ENCODE assay signal across 15 cellular contexts in genomic region chr10:121453160-121453559, GRCh38.
DNase-seq lines count a peak whose midpoint lies in the region; ATAC-seq and TF ChIP-seq lines count a peak whose summit lies in the region.
"Had no signal": no experiment of that assay in that cellular context is flagged by ENCODE, and none has a peak within 500 bp of the region (broad histone marks: within the 10 kb centered on the region; RNA-seq: fewer than 3 reads in every experiment).

No MANE protein-coding gene starts in this region.

- H3K14ac ChIP-seq in IMR-90 (replicated peaks; ENCODE audit: low read depth, low read length) = no peak overlapping the region

- no TSS peak for BruUV-seq in Caco-2 (replicated peaks; lab: Mats Ljungman, UMichigan)
- BruUV-seq in IMR-90 (replicated peaks; lab: Mats Ljungman, UMichigan) = no TSS peak

- H3K27me3 ChIP-seq in Caco-2 (replicated peaks; ENCODE audit: control insufficient read depth, insufficient read depth, low read length) = no peaks in the 10 kb centered on the region
- H3K27me3 ChIP-seq in IMR-90 (ENCODE audit: control insufficient read depth, insufficient read depth, low read length) = no peaks in the 10 kb centered on the region
- H3K27me3 ChIP-seq in hepatocyte = no peaks in the 10 kb centered on the region
- H3K27me3 ChIP-seq in stomach = peaks cover 0 to 10% (median 0%) of the 10 kb centered on the region in 3 donors

- H2BK20ac ChIP-seq in IMR-90 (ENCODE audit: low read depth, low read length) = no peak overlapping the region

- H3K9me3 ChIP-seq in Caco-2 (no peaks in the 10 kb centered on the region), IMR-90 (ENCODE audit: control insufficient read depth, insufficient read depth, low read length) (peaks cover 30% of the 10 kb centered on the region), hepatocyte (ENCODE audit: low read depth) (no peaks in the 10 kb centered on the region), stomach (no peaks in the 10 kb centered on the region)
- H3K9me3 ChIP-seq: HAP-1 had no signal

- TF ChIP-seq EP300 in stomach (IDR thresholded peaks at IDR 0.05) = no peak

- peak overlapping the region; percentile 16 for H2AK9ac ChIP-seq in IMR-90 (replicated peaks; ENCODE audit: low read depth, low read length, poor library complexity)

- dilution Hi-C loops in IMR-90 (cut with HindIII; ENCODE audit: low sequenced_read_pairs, unreplicated experiment) = no loop called here

- H3K9me3 Mint-ChIP-seq in Caco-2 (ENCODE audit: unreplicated experiment) (no peaks in the 10 kb centered on the region), progenitor cell of endocrine pancreas (ENCODE audit: low read depth) (peaks cover 3% of the 10 kb centered on the region), HFFc6 (peaks cover 54% of the 10 kb centered on the region)

- H3K4me3 Mint-ChIP-seq in Caco-2 (ENCODE audit: unreplicated experiment) = no peak overlapping the region
- no peak overlapping the region for H3K4me3 Mint-ChIP-seq in progenitor cell of endocrine pancreas (ENCODE audit: low read depth)
- no peak overlapping the region for H3K4me3 Mint-ChIP-seq in HFFc6
- H3K4me3 Mint-ChIP-seq: CD4-positive, alpha-beta memory T cell had no signal

- intact Hi-C loops in Caco-2 (cut with micrococcal nuclease; ENCODE audit: unreplicated experiment) (no loop called here), IMR-90 (cut with micrococcal nuclease) (no loop called here), stomach (cut with DNase I; ENCODE audit: low total_unique reads) (no loop called here)

- no CpG with 5 or more reads among the region's 3 CpGs for WGBS in IMR-90 (ENCODE audit: extremely low coverage in 2 of 2, insufficient read length in 1 of 2), 2 experiments
- 65% methylated on average over 3 of the region's 3 CpGs for WGBS in hepatocyte (ENCODE audit: low lambda C conversion rate, missing lambda C conversion rate)
- WGBS in stomach, 5 donors = 80 to 89% (median 84%) methylated on average over 3 of the region's 3 CpGs

- H3K4me1 ChIP-seq in Caco-2 (peaks cover 67% of the 10 kb centered on the region), IMR-90 (ENCODE audit: control insufficient read depth, insufficient read depth, low read length) (no peaks in the 10 kb centered on the region), hepatocyte (ENCODE audit: insufficient read depth) (peaks cover 32% of the 10 kb centered on the region), stomach (peaks cover 0 to 10% (median 0%) of the 10 kb centered on the region in 4 donors)
- H3K4me1 ChIP-seq: HAP-1 had no signal

- no peak overlapping the region for H3K23ac ChIP-seq in IMR-90 (ENCODE audit: low read depth, low read length)

- H3K4me2 ChIP-seq in IMR-90 (ENCODE audit: low read depth, low read length) (no peak overlapping the region), hepatocyte (no peak overlapping the region)

- no peak for ATAC-seq in IMR-90 (ENCODE audit: low read depth)

- no peak overlapping the region for H2AK5ac ChIP-seq in IMR-90 (ENCODE audit: low read depth, low read length)

- H3K79me2 ChIP-seq in hepatocyte = no peaks in the 10 kb centered on the region

- H3K27me3 Mint-ChIP-seq in Caco-2 (ENCODE audit: insufficient read depth, unreplicated experiment) (no peaks in the 10 kb centered on the region), progenitor cell of endocrine pancreas (no peaks in the 10 kb centered on the region), HFFc6 (ENCODE audit: insufficient read depth) (no peaks in the 10 kb centered on the region; the same call in 1 of the 2 replicates)

- no peak overlapping the region for H2BK5ac ChIP-seq in IMR-90 (ENCODE audit: low read depth, low read length, poor library complexity, severe bottlenecking)

- no peak overlapping the region for H4K8ac ChIP-seq in IMR-90 (ENCODE audit: low read depth in 2 of 2, low read length in 2 of 2)

- H3K4me3 ChIP-seq in Caco-2 (ENCODE audit: low read depth, low read length) (no peak overlapping the region), IMR-90 (ENCODE audit: insufficient read depth, low read depth, low read length) (no peak overlapping the region), hepatocyte (no peak overlapping the region), stomach (no peak overlapping the region)
- H3K4me3 ChIP-seq: HAP-1 had no signal

- no peak for TF ChIP-seq RAD21 in IMR-90 (IDR thresholded peaks at IDR 0.05; ENCODE audit: low read length)

- POLR2A ChIA-PET in Caco-2 (lab: Charles Lee) = no interaction called here
- POLR2A ChIA-PET in IMR-90 (lab: Charles Lee; ENCODE audit: unreplicated experiment) = no interaction called here

- in situ Hi-C loops in IMR-90 (cut with MboI; ENCODE audit: low sequenced_read_pairs) = no loop called here

- H3K18ac ChIP-seq in IMR-90 (ENCODE audit: low read depth, low read length) = no peak overlapping the region

- peaks cover 35% of the 10 kb centered on the region for H3K4me1 Mint-ChIP-seq in Caco-2 (ENCODE audit: low read depth, unreplicated experiment)
- peaks cover 54% of the 10 kb centered on the region for H3K4me1 Mint-ChIP-seq in progenitor cell of endocrine pancreas (ENCODE audit: low read depth)
- no peaks in the 10 kb centered on the region for H3K4me1 Mint-ChIP-seq in HFFc6 (ENCODE audit: low read depth)
- H3K4me1 Mint-ChIP-seq: CD4-positive, alpha-beta memory T cell had no signal

- no peak overlapping the region for H2AFZ ChIP-seq in IMR-90 (replicated peaks; ENCODE audit: low read length, poor library complexity)
- H2AFZ ChIP-seq in hepatocyte = peak overlapping the region; percentile 1

- H3K9me2 ChIP-seq in hepatocyte (replicated peaks; ENCODE audit: insufficient read depth) = no peaks in the 10 kb centered on the region

- no peak overlapping the region for H3K56ac ChIP-seq in IMR-90 (ENCODE audit: extremely low read depth, insufficient read depth, low read length)

- H2BK120ac ChIP-seq in IMR-90 (ENCODE audit: low read depth, low read length) = no peak overlapping the region

- peak overlapping the region; percentile 20 for H3K27ac Mint-ChIP-seq in Caco-2 (ENCODE audit: unreplicated experiment)
- H3K27ac Mint-ChIP-seq in progenitor cell of endocrine pancreas = peak overlapping the region; percentile 74
- H3K27ac Mint-ChIP-seq in HFFc6 = no peak overlapping the region
- H3K27ac Mint-ChIP-seq: CD4-positive, alpha-beta memory T cell had no signal

- no peaks in the 10 kb centered on the region for H3K9me1 ChIP-seq in IMR-90 (ENCODE audit: insufficient read depth, low read length)

- H3K27ac ChIP-seq in IMR-90 (ENCODE audit: insufficient read depth, low read length) (no peak overlapping the region), hepatocyte (no peak overlapping the region), stomach (no peak overlapping the region)

- no peak for DNase-seq in Caco-2
- no peak for DNase-seq in IMR-90
- DNase-seq in hepatocyte (ENCODE audit: low spot score) = no peak
- DNase-seq in progenitor cell of endocrine pancreas (ENCODE audit: low spot score, unreplicated experiment) = no peak
- no peak for DNase-seq in stimulated activated naive CD4-positive, alpha-beta T cell (lab: John Stamatoyannopoulos, UW)
- DNase-seq in HFFc6 = no peak
- no peak for DNase-seq in stomach
- DNase-seq: 8988T; C1 segment of cervical spinal cord; CD4-positive, alpha-beta memory T cell; COR-L47; DMS153; DND-41; GOT3 had no signal

- no peaks in the 10 kb centered on the region for H4K20me1 ChIP-seq in IMR-90 (ENCODE audit: insufficient read depth, low read length)
- H4K20me1 ChIP-seq in hepatocyte (ENCODE audit: insufficient read depth, poor library complexity, severe bottlenecking) = no peaks in the 10 kb centered on the region

- H3K9ac ChIP-seq in IMR-90 (ENCODE audit: low read depth, low read length) = no peak overlapping the region

- no peaks in the 10 kb centered on the region for H3K79me1 ChIP-seq in IMR-90 (ENCODE audit: low read depth in 1 of 2, low read length in 2 of 2)

- no peak overlapping the region for H4K91ac ChIP-seq in IMR-90 (ENCODE audit: insufficient read depth, low read depth, low read length)

- peaks cover 2% of the 10 kb centered on the region for H3K36me3 Mint-ChIP-seq in Caco-2 (ENCODE audit: insufficient read depth, unreplicated experiment)
- no peaks in the 10 kb centered on the region for H3K36me3 Mint-ChIP-seq in progenitor cell of endocrine pancreas (ENCODE audit: insufficient read depth)
- 0 out of 2 replicates have a peak, but pooled peaks cover 3% of the 10 kb centered on the region for H3K36me3 Mint-ChIP-seq in HFFc6 (ENCODE audit: low read depth)
- H3K36me3 Mint-ChIP-seq: CD4-positive, alpha-beta memory T cell had no signal

- TF ChIP-seq CTCF in Caco-2 (IDR thresholded peaks at IDR 0.05; ENCODE audit: insufficient read depth in 1 of 2, low read depth in 1 of 2, low read length in 1 of 2, severe bottlenecking in 1 of 2, unreplicated experiment in 1 of 2) (no peak), IMR-90 (conservative IDR thresholded peaks at IDR 0.05; ENCODE audit: low read depth, low read length) (no peak), hepatocyte (IDR thresholded peaks at IDR 0.05; ENCODE audit: poor library complexity) (no peak), progenitor cell of endocrine pancreas (IDR thresholded peaks at IDR 0.05; ENCODE audit: unreplicated experiment) (no peak), HFFc6 (IDR thresholded peaks at IDR 0.05) (no peak), stomach (IDR thresholded peaks at IDR 0.05) (no peak)

- no peaks in the 10 kb centered on the region for H3K36me3 ChIP-seq in Caco-2 (ENCODE audit: control insufficient read depth, insufficient read depth, low read length)
- no peaks in the 10 kb centered on the region for H3K36me3 ChIP-seq in IMR-90 (ENCODE audit: control insufficient read depth, insufficient read depth, low read length)
- no peaks in the 10 kb centered on the region for H3K36me3 ChIP-seq in hepatocyte (replicated peaks; ENCODE audit: insufficient read depth, low read depth)
- H3K36me3 ChIP-seq in stomach = no peaks in the 10 kb centered on the region
- H3K36me3 ChIP-seq: HAP-1 had no signal

- no peak overlapping the region for H2BK15ac ChIP-seq in IMR-90 (ENCODE audit: low read depth, low read length)

- no peak overlapping the region for H4K5ac ChIP-seq in IMR-90 (ENCODE audit: low read depth, low read length)

- CTCF ChIA-PET in Caco-2 (lab: Charles Lee) = no interaction called here
- CTCF ChIA-PET in IMR-90 (lab: Yijun Ruan, JAX) = no interaction called here

- TF ChIP-seq POLR2A in IMR-90 (IDR thresholded peaks at IDR 0.05; ENCODE audit: low read depth, low read length) (no peak), stomach (IDR thresholded peaks at IDR 0.05) (no peak)

- no peak overlapping the region for H3K4ac ChIP-seq in IMR-90 (ENCODE audit: low read depth, low read length)

TF ChIP-seq in IMR-90, 13 proteins besides CTCF, POLR2A, EP300 and RAD21 (continues in another document):
- TF ChIP-seq SMC3 (IDR thresholded peaks at IDR 0.05; ENCODE audit: low read depth, low read length) (no peak), MAFK (IDR thresholded peaks at IDR 0.05; ENCODE audit: low read depth, low read length) (no peak), USF2 (IDR thresholded peaks at IDR 0.05; ENCODE audit: low read depth, low read length) (no peak)
